ENCODE assay signal across 26 cellular contexts in the genomic region with DNA sequence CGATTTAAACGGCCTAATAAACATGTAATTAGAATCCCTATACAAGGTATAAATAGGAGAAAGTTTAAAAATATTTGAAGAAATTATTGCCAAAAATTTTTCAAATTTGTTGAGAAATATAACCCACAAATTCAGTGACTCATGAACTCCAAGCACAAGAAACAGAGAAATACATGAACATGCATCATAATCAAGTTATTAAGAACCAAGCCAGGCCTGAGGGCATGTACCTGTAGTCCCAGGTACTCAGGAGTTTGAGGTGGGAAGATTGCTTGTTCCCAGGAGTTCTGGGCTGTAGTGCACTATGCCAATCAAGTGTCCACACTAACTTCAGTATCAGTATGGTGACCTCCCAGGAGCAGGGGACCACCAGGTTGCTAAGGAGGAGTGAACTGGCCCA.
DNase-seq lines count a peak whose midpoint lies in the region; ATAC-seq, FAIRE-seq and TF ChIP-seq lines count a peak whose summit lies in the region.
"Had no signal": no experiment of that assay in that cellular context is flagged by ENCODE, and none has a peak within 500 bp of the region (broad histone marks: within the 10 kb centered on the region; RNA-seq: fewer than 3 reads in every experiment).

No MANE protein-coding gene starts in this region.

- H3K4me2 ChIP-seq in keratinocyte (ENCODE audit: control insufficient read depth, extremely low read depth, insufficient read depth, low read depth, low read length): no peak overlapping the region
- H3K4me2 ChIP-seq: BLaER1 had no signal

- H3K27ac ChIP-seq in breast epithelium: no peak overlapping the region
- H3K27ac ChIP-seq in keratinocyte (ENCODE audit: control insufficient read depth, insufficient read depth, low read length): no peak overlapping the region
- H3K27ac ChIP-seq: 22Rv1, BLaER1, C4-2B had no signal

- no peaks in the 10 kb centered on the region for H3K27me3 ChIP-seq in breast epithelium
- H3K27me3 ChIP-seq in bronchial epithelial cell (ENCODE audit: control insufficient read depth, insufficient read depth, low read length): no peaks in the 10 kb centered on the region
- H3K27me3 ChIP-seq in keratinocyte (ENCODE audit: control insufficient read depth, extremely low read depth, insufficient read depth, low read length): no peaks in the 10 kb centered on the region
- H3K27me3 ChIP-seq: BLaER1 had no signal

- no peaks in the 10 kb centered on the region for H4K20me1 ChIP-seq in keratinocyte (ENCODE audit: control insufficient read depth, extremely low read depth, insufficient read depth, low read length)
- H4K20me1 ChIP-seq: BLaER1 had no signal

- H3K9me3 ChIP-seq in breast epithelium (no peaks in the 10 kb centered on the region), keratinocyte (ENCODE audit: control insufficient read depth, low read depth, low read length) (no peaks in the 10 kb centered on the region)
- H3K9me3 ChIP-seq: BLaER1, Caco-2 had no signal

- H3K36me3 Mint-ChIP-seq in MCF 10A (ENCODE audit: insufficient read depth, unreplicated experiment) (no peaks in the 10 kb centered on the region), Calu3 (ENCODE audit: insufficient read depth, unreplicated experiment) (no peaks in the 10 kb centered on the region)
- H3K36me3 Mint-ChIP-seq: CD8-positive, alpha-beta T cell had no signal

- no peak overlapping the region for H3K4me3 ChIP-seq in breast epithelium
- no peak overlapping the region for H3K4me3 ChIP-seq in bronchial epithelial cell (ENCODE audit: low read depth, low read length)
- H3K4me3 ChIP-seq in keratinocyte (ENCODE audit: control insufficient read depth in 2 of 3, extremely low read depth in 1 of 3, insufficient read depth in 2 of 3, low read depth in 1 of 3, low read length in 3 of 3): no peak overlapping the region
- H3K4me3 ChIP-seq: BLaER1, GM12878, HAP-1 had no signal

- intact Hi-C loops in MCF 10A (cut with micrococcal nuclease): no loop called here
- intact Hi-C loops in breast epithelium (cut with DNase I; ENCODE audit: low total_unique reads): no loop called here
- intact Hi-C loops in Calu3 (cut with micrococcal nuclease; ENCODE audit: unreplicated experiment): loop anchor here (10.0 kb wide), 1 partner anchor 45 kb away; no protein-coding TSS in a partner anchor

- no peak overlapping the region for H3K4me3 Mint-ChIP-seq in MCF 10A (ENCODE audit: unreplicated experiment)
- H3K4me3 Mint-ChIP-seq in Calu3 (ENCODE audit: low read depth, unreplicated experiment): no peak overlapping the region
- H3K4me3 Mint-ChIP-seq: B cell; CD4-positive, CD25-positive, alpha-beta regulatory T cell; CD8-positive, alpha-beta T cell; HFFc6 had no signal

- FAIRE-seq in bronchial epithelial cell (lab: Jason Lieb, UNC): no peak
- peak; percentile 68 for FAIRE-seq in keratinocyte (lab: Jason Lieb, UNC)
- FAIRE-seq: A204.1, D721Med, GM12878, GM19239, H54 had no signal

- H3K9me3 Mint-ChIP-seq in MCF 10A (ENCODE audit: unreplicated experiment): peaks cover 33% of the 10 kb centered on the region
- H3K9me3 Mint-ChIP-seq in Calu3 (ENCODE audit: low read depth, unreplicated experiment): peaks cover 9% of the 10 kb centered on the region

- no peak overlapping the region for H2AFZ ChIP-seq in keratinocyte (ENCODE audit: control insufficient read depth, low read length)

- BruUV-seq in MCF 10A (replicated peaks; lab: Mats Ljungman, UMichigan): no TSS peak
- BruUV-seq in Calu3 (replicated peaks; lab: Mats Ljungman, UMichigan): no TSS peak

- TF ChIP-seq POLR2A in breast epithelium (IDR thresholded peaks at IDR 0.05): no peak

- H3K27ac Mint-ChIP-seq in MCF 10A (ENCODE audit: low read depth, unreplicated experiment) (no peak overlapping the region), Calu3 (ENCODE audit: unreplicated experiment) (no peak overlapping the region)
- H3K27ac Mint-ChIP-seq: B cell; CD4-positive, CD25-positive, alpha-beta regulatory T cell; CD8-positive, alpha-beta T cell; HFFc6 had no signal

- H3K9me1 ChIP-seq in keratinocyte (ENCODE audit: control insufficient read depth, extremely low read depth, insufficient read depth, low read length): no peaks in the 10 kb centered on the region

- no peak overlapping the region for H3K9ac ChIP-seq in keratinocyte (ENCODE audit: control insufficient read depth, extremely low read depth, insufficient read depth, low read length)
- H3K9ac ChIP-seq: BLaER1 had no signal

- H3K36me3 ChIP-seq in breast epithelium (no peaks in the 10 kb centered on the region), bronchial epithelial cell (ENCODE audit: control insufficient read depth, insufficient read depth, low read length) (no peaks in the 10 kb centered on the region), keratinocyte (ENCODE audit: control insufficient read depth in 2 of 2, extremely low read depth in 1 of 2, insufficient read depth in 2 of 2, low read length in 2 of 2) (no peaks in the 10 kb centered on the region)
- H3K36me3 ChIP-seq: BLaER1, HAP-1 had no signal

- CTCF ChIA-PET in MCF 10A (lab: Yijun Ruan, JAX) (no interaction called here), Calu3 (lab: Charles Lee) (no interaction called here)

- DNase-seq in MCF 10A (ENCODE audit: unreplicated experiment): peak; percentile 36
- no peak for DNase-seq in breast epithelium (ENCODE audit: low spot score in 2 of 2)
- DNase-seq in bronchial epithelial cell (ENCODE audit: low read depth): peak; percentile 59
- no peak for DNase-seq in keratinocyte (ENCODE audit: low read depth, low spot score)
- no peak for DNase-seq in NCI-H226
- no peak for DNase-seq in Calu3
- DNase-seq: Caco-2; CD4-positive, CD25-positive, alpha-beta regulatory T cell; CD8-positive, alpha-beta T cell; DMS 273 treated with DMSO at 0.1 percent for 48 hours; DMS79; EL; GDM1; GOT3; HFFc6 had no signal

- POLR2A ChIA-PET in MCF 10A (lab: Yijun Ruan, JAX): interaction anchor here (1.2 kb wide), 1 partner anchor 16 kb away, joined by 3 read pairs; no protein-coding TSS in a partner anchor

- ATAC-seq in HG02642 (IDR thresholded peaks at IDR 0.05; ENCODE audit: poor library complexity, unreplicated experiment): no peak
- ATAC-seq: CD8-positive, alpha-beta T cell; GM12878 had no signal

- TF ChIP-seq CTCF in MCF 10A (IDR thresholded peaks at IDR 0.05; ENCODE audit: unreplicated experiment) (no peak), breast epithelium (IDR thresholded peaks at IDR 0.05) (no peak), bronchial epithelial cell (IDR thresholded peaks at IDR 0.05; ENCODE audit: insufficient read depth, low read length, severe bottlenecking) (no peak), keratinocyte (optimal IDR thresholded peaks at IDR 0.05 in 1 of 3, IDR thresholded peaks at IDR 0.05 in 1 of 3, conservative IDR thresholded peaks at IDR 0.05 in 1 of 3; ENCODE audit: extremely low read depth in 1 of 3, insufficient read depth in 2 of 3, low read length in 3 of 3) (no peak), Calu3 (IDR thresholded peaks at IDR 0.05; ENCODE audit: unreplicated experiment) (no peak)

- no peaks in the 10 kb centered on the region for H3K79me2 ChIP-seq in keratinocyte (ENCODE audit: control insufficient read depth, insufficient read depth, low read length)

- dilution Hi-C loops in keratinocyte (cut with MboI; ENCODE audit: extremely low pct_ligation_motif_present, low sequenced_read_pairs): no loop called here

- H3K4me1 ChIP-seq in breast epithelium: no peaks in the 10 kb centered on the region
- H3K4me1 ChIP-seq in keratinocyte (ENCODE audit: control insufficient read depth, extremely low read depth, insufficient read depth, low read length): no peaks in the 10 kb centered on the region
- H3K4me1 ChIP-seq: BLaER1, Caco-2, HAP-1 had no signal

- H3K27me3 Mint-ChIP-seq in MCF 10A (ENCODE audit: insufficient read depth, unreplicated experiment) (no peaks in the 10 kb centered on the region), Calu3 (ENCODE audit: unreplicated experiment) (no peaks in the 10 kb centered on the region)

- no peaks in the 10 kb centered on the region for H3K4me1 Mint-ChIP-seq in MCF 10A (ENCODE audit: insufficient read depth, unreplicated experiment)
- no peaks in the 10 kb centered on the region for H3K4me1 Mint-ChIP-seq in Calu3 (ENCODE audit: low read depth, unreplicated experiment)
- H3K4me1 Mint-ChIP-seq: B cell; CD4-positive, CD25-positive, alpha-beta regulatory T cell had no signal

Comparison
In these comparisons a context has a peak if more than half of its experiments do, and no peak if none do; other contexts are left out.
1. DNase-seq: peak in MCF 10A (single experiment) and bronchial epithelial cell (single experiment); none in breast epithelium (0 of 2), keratinocyte (single experiment), NCI-H226 (single experiment) and Calu3 (single experiment).